Comparison of ENCODE assay signal across 2 cellular contexts in genomic region chr16:132120-132519, GRCh38.
A peak's percentile ranks its signal among the peaks of the same experiment; 100 is the strongest.
TF ChIP-seq lines count a peak whose summit lies in the region.

No MANE protein-coding gene starts in this region.

TF ChIP-seq in HEK293, 187 proteins besides CTCF, POLR2A, EP300 and RAD21:
- TF ChIP-seq ZNF654 (tag by site-specific recombination; IDR thresholded peaks at IDR 0.05; ENCODE audit: low read depth) (no peak), ZNF704 (tag by site-specific recombination; IDR thresholded peaks at IDR 0.05) (no peak), ZNF324 (tag by site-specific recombination; IDR thresholded peaks at IDR 0.05) (no peak), ZNF600 (tag by site-specific recombination; IDR thresholded peaks at IDR 0.05) (0 out of 2 replicates have a peak, but pooled peaks have one; percentile 25), ZNF623 (tag by site-specific recombination; IDR thresholded peaks at IDR 0.05) (no peak), ZNF521 (tag by site-specific recombination; IDR thresholded peaks at IDR 0.05) (no peak), ZNF214 (tag by site-specific recombination; IDR thresholded peaks at IDR 0.05; ENCODE audit: borderline replicate concordance) (no peak)
- TF ChIP-seq, protein P1, sequence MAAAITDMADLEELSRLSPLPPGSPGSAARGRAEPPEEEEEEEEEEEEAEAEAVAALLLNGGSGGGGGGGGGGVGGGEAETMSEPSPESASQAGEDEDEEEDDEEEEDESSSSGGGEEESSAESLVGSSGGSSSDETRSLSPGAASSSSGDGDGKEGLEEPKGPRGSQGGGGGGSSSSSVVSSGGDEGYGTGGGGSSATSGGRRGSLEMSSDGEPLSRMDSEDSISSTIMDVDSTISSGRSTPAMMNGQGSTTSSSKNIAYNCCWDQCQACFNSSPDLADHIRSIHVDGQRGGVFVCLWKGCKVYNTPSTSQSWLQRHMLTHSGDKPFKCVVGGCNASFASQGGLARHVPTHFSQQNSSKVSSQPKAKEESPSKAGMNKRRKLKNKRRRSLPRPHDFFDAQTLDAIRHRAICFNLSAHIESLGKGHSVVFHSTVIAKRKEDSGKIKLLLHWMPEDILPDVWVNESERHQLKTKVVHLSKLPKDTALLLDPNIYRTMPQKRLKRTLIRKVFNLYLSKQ (tag by site-specific recombination; IDR thresholded peaks at IDR 0.05; ENCODE audit: borderline replicate concordance): no peak

TF ChIP-seq in K562, 482 proteins besides CTCF, POLR2A, EP300 and RAD21:
- TF ChIP-seq IRF2 (CRISPR knock-in tag; IDR thresholded peaks at IDR 0.05): no peak
- TF ChIP-seq CBFA2T3 (IDR thresholded peaks at IDR 0.05): peak; percentile 43; the same call in 1 of the 2 replicates
- TF ChIP-seq NFIX (CRISPR knock-in tag; IDR thresholded peaks at IDR 0.05; ENCODE audit: low read depth): no peak
- TF ChIP-seq PHF8 (IDR thresholded peaks at IDR 0.05; ENCODE audit: borderline replicate concordance, low read length): no peak
- 0 out of 2 replicates have a peak, but pooled peaks have one; percentile 31 for TF ChIP-seq ADNP (tag; IDR thresholded peaks at IDR 0.05)
- TF ChIP-seq DPF2 (IDR thresholded peaks at IDR 0.05): peak; percentile 42
- TF ChIP-seq TCF3 (CRISPR knock-in tag; IDR thresholded peaks at IDR 0.05): peak; percentile 55
- TF ChIP-seq BRF1 (IDR thresholded peaks at IDR 0.05; ENCODE audit: borderline replicate concordance, extremely low read depth, insufficient read length): no peak
- TF ChIP-seq ARID1B (IDR thresholded peaks at IDR 0.05): peak; percentile 44; the same call in 1 of the 2 replicates
- TF ChIP-seq ZFX (CRISPR knock-in tag; IDR thresholded peaks at IDR 0.05): 0 out of 2 replicates have a peak, but pooled peaks have one; percentile 23
- no peak for TF ChIP-seq ZNF384 (IDR thresholded peaks at IDR 0.05; ENCODE audit: low read depth, low read length)
- TF ChIP-seq JUND (IDR thresholded peaks at IDR 0.05; ENCODE audit: borderline replicate concordance, low read depth, low read length): peak; percentile 40; the same call in 1 of the 2 replicates
- TF ChIP-seq JUND (tag; IDR thresholded peaks at IDR 0.05; ENCODE audit: borderline replicate concordance, low read depth, low read length): no peak
- TF ChIP-seq TRIM24 (IDR thresholded peaks at IDR 0.05): no peak
- peak; percentile 33 to 55; a peak in 2 of 4 replicates for TF ChIP-seq KDM1A (IDR thresholded peaks at IDR 0.05)
- TF ChIP-seq FOSL1 (tag; conservative IDR thresholded peaks at IDR 0.05): 0 out of 2 replicates have a peak, but pooled peaks have one; percentile 33
